In the genomic region with DNA sequence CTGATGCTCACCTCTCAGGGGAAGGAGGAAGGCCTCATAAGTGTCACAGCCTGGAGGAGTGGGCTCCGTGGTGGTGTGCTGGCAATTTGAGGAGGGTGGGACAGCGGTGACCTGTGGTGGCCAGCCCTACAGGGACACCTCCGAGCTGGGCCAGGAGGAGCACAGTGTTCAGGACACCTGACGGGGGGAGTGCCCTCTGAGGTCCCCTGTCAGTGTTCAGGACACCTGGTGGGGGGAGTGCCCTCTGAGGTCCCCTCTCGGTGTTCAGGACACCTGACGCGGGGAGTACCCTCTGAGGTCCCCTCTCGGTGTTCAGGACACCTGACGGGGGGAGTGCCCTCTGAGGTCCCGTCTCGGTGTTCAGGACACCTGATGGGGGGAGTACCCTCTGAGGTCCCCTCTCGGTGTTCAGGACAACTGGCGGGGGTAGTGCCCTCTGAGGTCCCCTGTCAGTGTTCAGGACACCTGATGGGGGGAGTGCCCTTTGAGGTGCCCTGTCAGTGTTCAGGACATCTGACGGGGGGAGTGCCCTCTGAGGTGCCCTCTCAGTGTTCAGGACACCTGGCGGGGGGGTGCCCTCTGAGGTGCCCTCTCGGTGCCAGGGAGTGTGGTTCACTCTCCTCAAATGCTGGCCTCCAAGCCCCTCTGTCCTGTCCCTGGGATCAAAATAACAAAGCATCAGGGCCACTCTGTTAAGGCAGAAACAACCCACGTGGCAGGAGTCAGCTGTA, we compare ENCODE assay signal across 22 cellular contexts.
DNase-seq lines count a peak whose midpoint lies in the region; ATAC-seq, FAIRE-seq and TF ChIP-seq lines count a peak whose summit lies in the region.
"Had no signal": no experiment of that assay in that cellular context is flagged by ENCODE, and none has a peak within 500 bp of the region (broad histone marks: within the 10 kb centered on the region; RNA-seq: fewer than 3 reads in every experiment).

No MANE protein-coding gene starts in this region.

- peak overlapping the region; percentile 89 for H2BK15ac ChIP-seq in neuronal stem cell (ENCODE audit: low read length)

- peak overlapping the region; percentile 47 for H2AK5ac ChIP-seq in neuronal stem cell (ENCODE audit: low read depth, low read length)

- H3K4me3 ChIP-seq in right lobe of liver, result no peak overlapping the region
- H3K4me3 ChIP-seq in HepG2 (replicated peaks in 1 of 3; ENCODE audit: insufficient read depth in 1 of 3, low read depth in 2 of 3, low read length in 3 of 3), result no peak overlapping the region
- no peak overlapping the region for H3K4me3 ChIP-seq in bronchial epithelial cell (ENCODE audit: low read depth, low read length)
- no peak overlapping the region for H3K4me3 ChIP-seq in neuronal stem cell (ENCODE audit: low read length in 2 of 2)
- H3K4me3 ChIP-seq in CD8-positive, alpha-beta memory T cell (ENCODE audit: low read length), result no peak overlapping the region
- H3K4me3 ChIP-seq: SK-N-MC had no signal

- TF ChIP-seq CTCF in right lobe of liver (IDR thresholded peaks at IDR 0.05), result no peak
- no peak for TF ChIP-seq CTCF in HepG2 (CRISPR knock-in tag; IDR thresholded peaks at IDR 0.05)
- no peak for TF ChIP-seq CTCF in bronchial epithelial cell (IDR thresholded peaks at IDR 0.05; ENCODE audit: insufficient read depth, low read length, severe bottlenecking)

- H3K9me3 Mint-ChIP-seq in stimulated activated naive B cell treated with anti-CD40 and anti-IgM and Interleukin-4, amounts not matched to agents 10 μg/mL and 1 μg/mL and 100 μg/mL, for 72 hours, result peaks cover 9 to 16% of the 10 kb centered on the region in 2 donors
- peaks cover 0 to 5% (median 2%) of the 10 kb centered on the region in 5 donors for H3K9me3 Mint-ChIP-seq in CD8-positive, alpha-beta memory T cell

- H3K27me3 ChIP-seq in right lobe of liver (no peaks in the 10 kb centered on the region), HepG2 (ENCODE audit: control insufficient read depth in 1 of 2, insufficient read depth in 2 of 2, low read length in 2 of 2) (peaks cover 5 to 47% of the 10 kb centered on the region in 2 experiments; a peak in 4 of 5 replicates), bronchial epithelial cell (ENCODE audit: control insufficient read depth, insufficient read depth, low read length) (no peaks in the 10 kb centered on the region), neuronal stem cell (ENCODE audit: control insufficient read depth in 3 of 3, insufficient read depth in 3 of 3, low read depth in 1 of 3, low read length in 3 of 3) (peaks cover 0 to 2% (median 0%) of the 10 kb centered on the region in 3 experiments)
- no peaks in the 10 kb centered on the region for H3K27me3 ChIP-seq in CD8-positive, alpha-beta memory T cell (ENCODE audit: insufficient read depth, low read length, poor library complexity, severe bottlenecking)

- H3K4me1 ChIP-seq in right lobe of liver, result no peaks in the 10 kb centered on the region
- H3K4me1 ChIP-seq in HepG2 (ENCODE audit: insufficient read depth, low read length), result peaks cover 13% of the 10 kb centered on the region
- H3K4me1 ChIP-seq in neuronal stem cell (ENCODE audit: control insufficient read depth in 2 of 2, insufficient read depth in 1 of 2, low read depth in 1 of 2, low read length in 2 of 2), result peaks cover under 1 to 11% of the 10 kb centered on the region in 2 donors
- H3K4me1 ChIP-seq in CD8-positive, alpha-beta memory T cell (ENCODE audit: insufficient read depth, low read length), result no peaks in the 10 kb centered on the region

- TF ChIP-seq RAD21 in HepG2 (CRISPR knock-in tag; IDR thresholded peaks at IDR 0.05), result no peak

- peak overlapping the region; percentile 49 for H3K27ac Mint-ChIP-seq in stimulated activated naive B cell treated with anti-CD40 and anti-IgM and Interleukin-4, amounts not matched to agents 10 μg/mL and 1 μg/mL and 100 μg/mL, for 72 hours
- no peak overlapping the region for H3K27ac Mint-ChIP-seq in CD8-positive, alpha-beta memory T cell
- H3K27ac Mint-ChIP-seq: B cell, CD14-positive monocyte had no signal

- H2BK12ac ChIP-seq in neuronal stem cell (ENCODE audit: low read length), result no peak overlapping the region

- WGBS in right lobe of liver (ENCODE audit: insufficient coverage, low coverage, low lambda C conversion rate, missing lambda C conversion rate), result 85% methylated on average over 2 of the region's 17 CpGs
- 28% methylated on average over 12 of the region's 17 CpGs for WGBS in HepG2 (ENCODE audit: low lambda C conversion rate)
- no CpG with 5 or more reads among the region's 17 CpGs for WGBS in neuronal stem cell (ENCODE audit: extremely low coverage in 2 of 2, insufficient read length in 2 of 2, insufficient replicate concordance in 1 of 2), 2 donors

- no peak overlapping the region for H3K4me3 Mint-ChIP-seq in stimulated activated naive B cell treated with anti-CD40 and anti-IgM and Interleukin-4, amounts not matched to agents 10 μg/mL and 1 μg/mL and 100 μg/mL, for 72 hours
- H3K4me3 Mint-ChIP-seq in CD8-positive, alpha-beta memory T cell, result no peak overlapping the region
- H3K4me3 Mint-ChIP-seq: B cell, CD14-positive monocyte had no signal

- H3K36me3 Mint-ChIP-seq in stimulated activated naive B cell treated with anti-CD40 and anti-IgM and Interleukin-4, amounts not matched to agents 10 μg/mL and 1 μg/mL and 100 μg/mL, for 72 hours, result peaks cover 0 to 2% of the 10 kb centered on the region in 2 donors
- H3K36me3 Mint-ChIP-seq in CD8-positive, alpha-beta memory T cell, result peaks cover 0 to 1% (median 0%) of the 10 kb centered on the region in 3 donors
- H3K36me3 Mint-ChIP-seq: CD14-positive monocyte had no signal

- H2BK5ac ChIP-seq in neuronal stem cell (ENCODE audit: low read length), result no peak overlapping the region

- H3K36me3 ChIP-seq in right lobe of liver (no peaks in the 10 kb centered on the region), HepG2 (replicated peaks in 1 of 2; ENCODE audit: control insufficient read depth in 1 of 2, insufficient read depth in 2 of 2, low read length in 2 of 2) (no peaks in the 10 kb centered on the region), bronchial epithelial cell (ENCODE audit: control insufficient read depth, insufficient read depth, low read length) (no peaks in the 10 kb centered on the region), neuronal stem cell (replicated peaks in 1 of 2; ENCODE audit: control insufficient read depth in 2 of 2, insufficient read depth in 2 of 2, low read length in 2 of 2) (no peaks in the 10 kb centered on the region)
- H3K36me3 ChIP-seq in CD8-positive, alpha-beta memory T cell (ENCODE audit: insufficient read depth, low read length), result no peaks in the 10 kb centered on the region

- no peaks in the 10 kb centered on the region for H3K79me1 ChIP-seq in neuronal stem cell (ENCODE audit: low read depth, low read length)

- H4K20me1 ChIP-seq in HepG2 (ENCODE audit: insufficient read depth, low read length), result no peaks in the 10 kb centered on the region

- H3K27ac ChIP-seq in right lobe of liver (no peak overlapping the region), HepG2 (ENCODE audit: extremely low read length, insufficient read depth, low read length) (no peak overlapping the region), neuronal stem cell (replicated peaks; ENCODE audit: low read length) (no peak overlapping the region)
- no peak overlapping the region for H3K27ac ChIP-seq in CD8-positive, alpha-beta memory T cell (ENCODE audit: low read depth, low read length)
- H3K27ac ChIP-seq: RWPE1, SK-N-MC had no signal

- no peak overlapping the region for H3K23ac ChIP-seq in neuronal stem cell (ENCODE audit: low read depth, low read length, poor library complexity)

- H3K9me3 ChIP-seq in right lobe of liver (no peaks in the 10 kb centered on the region), HepG2 (ENCODE audit: low read length) (peaks cover 16% of the 10 kb centered on the region; the same call in 1 of the 2 replicates), neuronal stem cell (replicated peaks in 1 of 2; ENCODE audit: control insufficient read depth in 2 of 2, insufficient read depth in 1 of 2, low read depth in 1 of 2, low read length in 2 of 2) (peaks cover 7 to 18% of the 10 kb centered on the region in 2 donors)
- H3K9me3 ChIP-seq in CD8-positive, alpha-beta memory T cell (ENCODE audit: low read length), result no peaks in the 10 kb centered on the region

- no peaks in the 10 kb centered on the region for H3K79me2 ChIP-seq in HepG2 (ENCODE audit: insufficient read depth, low read length)

- TF ChIP-seq EP300 in HepG2 (IDR thresholded peaks at IDR 0.05; ENCODE audit: low read depth in 2 of 2, low read length in 2 of 2), result no peak
- no peak for TF ChIP-seq EP300 in HepG2 (CRISPR knock-in tag; IDR thresholded peaks at IDR 0.05; ENCODE audit: borderline replicate concordance)

- CTCF ChIA-PET in HepG2 (lab: Yijun Ruan, JAX; ENCODE audit: low intra/inter-chr PET ratio, low total read pairs), result interaction anchor here (1.1 kb wide), 1 partner anchor 116 kb away, joined by 3 read pairs; no protein-coding TSS in a partner anchor
- CTCF ChIA-PET in CD8-positive, alpha-beta memory T cell (lab: Charles Lee), result no interaction called here

- H4K8ac ChIP-seq in neuronal stem cell (ENCODE audit: low read depth, low read length), result no peak overlapping the region

- H2BK120ac ChIP-seq in neuronal stem cell (ENCODE audit: low read depth, low read length), result no peak overlapping the region

- H3K27me3 Mint-ChIP-seq in stimulated activated naive B cell treated with anti-CD40 and anti-IgM and Interleukin-4, amounts not matched to agents 10 μg/mL and 1 μg/mL and 100 μg/mL, for 72 hours, result peaks cover 30 to 31% of the 10 kb centered on the region in 2 donors
- H3K27me3 Mint-ChIP-seq in CD8-positive, alpha-beta memory T cell, result peaks cover 12 to 34% of the 10 kb centered on the region in 2 donors

- H3K9ac ChIP-seq in HepG2 (ENCODE audit: insufficient read depth, low read depth, low read length) (no peak overlapping the region), neuronal stem cell (ENCODE audit: low read depth, low read length, poor library complexity) (no peak overlapping the region)

- no peak overlapping the region for H3K14ac ChIP-seq in neuronal stem cell (ENCODE audit: low read length)

- intact Hi-C loops in right lobe of liver (cut with DNase I), result no loop called here
- intact Hi-C loops in HepG2 (cut with micrococcal nuclease; ENCODE audit: unreplicated experiment), result no loop called here

- H3K4me2 ChIP-seq in HepG2 (ENCODE audit: low read depth, low read length) (no peak overlapping the region), neuronal stem cell (ENCODE audit: insufficient read depth, low read length, poor library complexity, severe bottlenecking) (no peak overlapping the region)

- H4K91ac ChIP-seq in neuronal stem cell (ENCODE audit: low read depth, low read length, poor library complexity), result no peak overlapping the region

- peaks cover 0 to 2% of the 10 kb centered on the region in 2 donors for H3K4me1 Mint-ChIP-seq in stimulated activated naive B cell treated with anti-CD40 and anti-IgM and Interleukin-4, amounts not matched to agents 10 μg/mL and 1 μg/mL and 100 μg/mL, for 72 hours
- no peaks in the 10 kb centered on the region for H3K4me1 Mint-ChIP-seq in CD8-positive, alpha-beta memory T cell
- H3K4me1 Mint-ChIP-seq: B cell, CD14-positive monocyte had no signal

- peak overlapping the region; percentile 58 for H3K18ac ChIP-seq in neuronal stem cell (ENCODE audit: low read length)

- H2AFZ ChIP-seq in HepG2 (ENCODE audit: low read length), result no peak overlapping the region
- no peak overlapping the region for H2AFZ ChIP-seq in neuronal stem cell (ENCODE audit: low read length)

- in situ Hi-C loops in HepG2 (cut with HindIII; ENCODE audit: extremely low pct_ligation_motif_present, low pct_unique_long_range_greater_than_20kb), result loop anchor here (5.0 kb wide), 1 partner anchor 112 kb away; no protein-coding TSS in a partner anchor

- TF ChIP-seq POLR2A in right lobe of liver (IDR thresholded peaks at IDR 0.05), result no peak
- no peak for TF ChIP-seq POLR2A in HepG2 (IDR thresholded peaks at IDR 0.05; ENCODE audit: insufficient read depth in 1 of 2, low read depth in 2 of 2, low read length in 2 of 2)

- FAIRE-seq in HepG2 (lab: Jason Lieb, UNC), result no peak
- FAIRE-seq in bronchial epithelial cell (lab: Jason Lieb, UNC), result peak; percentile 81
- FAIRE-seq: GM12892, H54 had no signal

- ATAC-seq in right lobe of liver (no peak), HepG2 (no peak; the same call in 2 of the 3 replicates)
- no peak for ATAC-seq in stimulated activated naive B cell treated with anti-CD40 and anti-IgM and Interleukin-4, amounts not matched to agents 10 μg/mL and 1 μg/mL and 100 μg/mL, for 72 hours (replicated peaks)
- ATAC-seq: Panc1 had no signal

- no peak overlapping the region for H3K4ac ChIP-seq in neuronal stem cell (ENCODE audit: low read length)

- BruUV-seq in HepG2 (replicated peaks; lab: Mats Ljungman, UMichigan), result no TSS peak

- peak in 2 of 3 donors; percentile 3 to 38 for DNase-seq in right lobe of liver
- no peak for DNase-seq in HepG2 (ENCODE audit: low spot score)
- DNase-seq in bronchial epithelial cell (ENCODE audit: low read depth), result no peak
- no peak for DNase-seq in neuronal stem cell (ENCODE audit: low spot score)
- DNase-seq in stimulated activated naive B cell treated with anti-CD40 and anti-IgM and Interleukin-4, amounts not matched to agents 10 μg/mL and 1 μg/mL and 100 μg/mL, for 72 hours, result no peak
- no peak for DNase-seq in CD8-positive, alpha-beta memory T cell
- DNase-seq in NCI-H345 treated with DMSO at 0.1 percent for 48 hours (lab: John Stamatoyannopoulos, UW; ENCODE audit: unreplicated experiment), result no peak
- DNase-seq: Calu3, DMS153, DND-41, NCI-H1048, NCI-H1694, NCI-H2029 treated with DMSO at 0.1 percent for 48 hours, NCI-H526 treated with DMSO at 0.1 percent for 48 hours, SIG-M5 had no signal

- POLR2A ChIA-PET in HepG2 (lab: Yijun Ruan, JAX), result no interaction called here
- POLR2A ChIA-PET in CD8-positive, alpha-beta memory T cell (lab: Charles Lee), result no interaction called here

Comparison
In these comparisons a context has a peak if more than half of its experiments do, and no peak if none do; other contexts are left out.
1. DNase-seq: peak in right lobe of liver (2 of 3); none in HepG2 (single experiment), bronchial epithelial cell (single experiment), neuronal stem cell (single experiment), stimulated activated naive B cell treated with anti-CD40 and anti-IgM and Interleukin-4, amounts not matched to agents 10 μg/mL and 1 μg/mL and 100 μg/mL, for 72 hours (single experiment), CD8-positive, alpha-beta memory T cell (0 of 5) and NCI-H345 treated with DMSO at 0.1 percent for 48 hours (single experiment).